In the genomic region with DNA sequence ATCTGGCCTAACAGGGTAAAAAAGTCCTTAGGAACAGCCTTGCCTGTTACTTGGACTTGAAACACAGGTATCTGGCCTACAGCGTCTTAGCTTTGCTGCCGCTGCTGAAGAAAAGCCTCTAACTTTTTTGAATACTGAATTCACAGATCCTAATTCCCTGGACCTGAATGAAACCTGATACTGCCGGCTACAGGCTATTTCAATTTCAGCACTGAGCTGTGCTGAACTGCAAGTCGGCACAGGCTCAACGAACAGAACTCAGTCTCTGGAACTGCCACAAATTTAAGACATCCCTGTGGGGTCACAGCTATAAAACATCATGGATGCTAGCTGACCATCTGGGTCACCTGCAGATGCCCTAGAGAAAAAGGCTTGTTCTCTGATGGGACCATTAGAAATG, we compare ENCODE assay signal across 17 cellular contexts. TPM values are rescaled to one million over a fixed set of nuclear protein-coding genes. Genes with fewer than 3 reads are reported as not detected.
DNase-seq lines count a peak whose midpoint lies in the region; ATAC-seq and TF ChIP-seq lines count a peak whose summit lies in the region.
"Had no signal": no experiment of that assay in that cellular context is flagged by ENCODE, and none has a peak within 500 bp of the region (broad histone marks: within the 10 kb centered on the region; RNA-seq: fewer than 3 reads in every experiment).

No MANE protein-coding gene starts in this region.

- H3K27ac ChIP-seq in breast epithelium: peak overlapping the region in 1 of 2 donors; percentile 46
- H3K27ac ChIP-seq: KMS-11, ovary, upper lobe of right lung had no signal

- no TSS peak for BruUV-seq in MCF 10A (replicated peaks; lab: Mats Ljungman, UMichigan)

- H3K4me3 ChIP-seq in breast epithelium (no peak overlapping the region), fibroblast of the aortic adventitia (ENCODE audit: low read depth, low read length) (no peak overlapping the region)
- H3K4me3 ChIP-seq: ovary, upper lobe of right lung had no signal

- POLR2A ChIA-PET in MCF 10A (lab: Yijun Ruan, JAX): interaction anchor here (0.7 to 2.3 kb wide), 2 partner anchors 16 to 224 kb away, joined by 3 to 9 read pairs; no protein-coding TSS in a partner anchor

- no peak for ATAC-seq in HG03432 (IDR thresholded peaks at IDR 0.05; ENCODE audit: unreplicated experiment)
- ATAC-seq: upper lobe of right lung had no signal

- H3K4me3 Mint-ChIP-seq in MCF 10A (ENCODE audit: unreplicated experiment): no peak overlapping the region
- peak overlapping the region; percentile 11 for H3K4me3 Mint-ChIP-seq in type B pancreatic cell
- H3K4me3 Mint-ChIP-seq: activated T-helper 1 cell treated with anti-CD3 and anti-CD28 coated beads, Interleukin-12 subunit alpha, Interleukin-12 subunit beta, Interleukin-2, Interleukin-4 antibody, amounts not matched to agents 30 ng/mL and 10 ng/mL and 1 ng/mL, durations not matched to agents 14 hours and 24 hours and 36 hours had no signal

- peaks cover 29% of the 10 kb centered on the region for H3K27me3 Mint-ChIP-seq in MCF 10A (ENCODE audit: insufficient read depth, unreplicated experiment)
- peaks cover 8% of the 10 kb centered on the region for H3K27me3 Mint-ChIP-seq in type B pancreatic cell

- no peaks in the 10 kb centered on the region for H3K9me3 ChIP-seq in breast epithelium
- H3K9me3 ChIP-seq: ovary, upper lobe of right lung had no signal

- no peaks in the 10 kb centered on the region for H3K36me3 ChIP-seq in breast epithelium
- H3K36me3 ChIP-seq: ovary, upper lobe of right lung had no signal

- H3K4me1 Mint-ChIP-seq in MCF 10A (ENCODE audit: insufficient read depth, unreplicated experiment): peaks cover 23% of the 10 kb centered on the region
- peaks cover 29% of the 10 kb centered on the region for H3K4me1 Mint-ChIP-seq in type B pancreatic cell (ENCODE audit: unreplicated experiment)

- intact Hi-C loops in MCF 10A (cut with micrococcal nuclease): no loop called here
- intact Hi-C loops in breast epithelium (cut with DNase I; ENCODE audit: low total_unique reads): no loop called here

- H3K27me3 ChIP-seq in breast epithelium: peaks cover 0 to 22% of the 10 kb centered on the region in 2 donors
- H3K27me3 ChIP-seq: ovary, upper lobe of right lung had no signal

- no peak for TF ChIP-seq CTCF in MCF 10A (IDR thresholded peaks at IDR 0.05; ENCODE audit: unreplicated experiment)
- TF ChIP-seq CTCF in breast epithelium (IDR thresholded peaks at IDR 0.05): no peak
- no peak for TF ChIP-seq CTCF in fibroblast of the aortic adventitia (IDR thresholded peaks at IDR 0.05; ENCODE audit: insufficient read depth, low read length)
- no peak for TF ChIP-seq CTCF in type B pancreatic cell (conservative IDR thresholded peaks at IDR 0.05)

- H3K36me3 Mint-ChIP-seq in MCF 10A (ENCODE audit: insufficient read depth, unreplicated experiment) (no peaks in the 10 kb centered on the region), type B pancreatic cell (no peaks in the 10 kb centered on the region)
- H3K36me3 Mint-ChIP-seq: brain had no signal

- no peak for TF ChIP-seq POLR2A in breast epithelium (IDR thresholded peaks at IDR 0.05)

- CTCF ChIA-PET in MCF 10A (lab: Yijun Ruan, JAX): interaction anchor here (0.7 to 1.8 kb wide), 7 partner anchors 12 to 202 kb away, joined by 3 to 5 read pairs (median 4); no protein-coding TSS in a partner anchor

- no peaks in the 10 kb centered on the region for H3K9me3 Mint-ChIP-seq in MCF 10A (ENCODE audit: unreplicated experiment)
- H3K9me3 Mint-ChIP-seq in type B pancreatic cell: no peaks in the 10 kb centered on the region
- H3K9me3 Mint-ChIP-seq: activated T-helper 1 cell treated with anti-CD3 and anti-CD28 coated beads, Interleukin-12 subunit alpha, Interleukin-12 subunit beta, Interleukin-2, Interleukin-4 antibody, amounts not matched to agents 30 ng/mL and 10 ng/mL and 1 ng/mL, durations not matched to agents 14 hours and 24 hours and 36 hours had no signal

- H3K27ac Mint-ChIP-seq in MCF 10A (ENCODE audit: low read depth, unreplicated experiment) (no peak overlapping the region), type B pancreatic cell (no peak overlapping the region)
- H3K27ac Mint-ChIP-seq: activated T-helper 1 cell treated with anti-CD3 and anti-CD28 coated beads, Interleukin-12 subunit alpha, Interleukin-12 subunit beta, Interleukin-2, Interleukin-4 antibody, amounts not matched to agents 30 ng/mL and 10 ng/mL and 1 ng/mL, durations not matched to agents 14 hours and 24 hours and 36 hours had no signal

- DNase-seq in MCF 10A (ENCODE audit: unreplicated experiment) (peak; percentile 58), breast epithelium (ENCODE audit: low spot score in 2 of 2) (no peak), SK-N-DZ (ENCODE audit: low spot score) (peak; percentile 5), fibroblast of the aortic adventitia (ENCODE audit: low read depth) (peak; percentile 41), type B pancreatic cell (ENCODE audit: extremely low spot score, unreplicated experiment) (no peak), EL (no peak)
- no peak for DNase-seq in stimulated activated CD4-positive, alpha-beta T cell treated with anti-CD3 and anti-CD28 coated beads, Interleukin-4, amount 100 ng/mL, for 24 hours
- DNase-seq: activated CD4-positive, alpha-beta T cell treated with anti-CD3 and anti-CD28 coated beads for 48 hours; NCI-H1694; ovary; T-helper 1 cell; upper lobe of right lung had no signal

- H3K4me1 ChIP-seq in breast epithelium: no peaks in the 10 kb centered on the region
- H3K4me1 ChIP-seq: upper lobe of right lung had no signal

RNA-seq across cellular contexts. Expression of gene NR0B1, which starts 7.2 kb away (rescaled TPM):
- not detected in 2 replicates for total RNA-seq in MCF 10A (2022)
- not detected for total RNA-seq in breast epithelium
- polyA plus RNA-seq in SK-N-DZ (2014; cell fraction: cytosol; rRNA removed): 0.39 TPM in 1 of 2 replicates, not detected in the other
- polyA plus RNA-seq in SK-N-DZ (2014; cell fraction: nucleus; rRNA removed): not detected in 2 replicates
- total RNA-seq in fibroblast of the aortic adventitia (ENCODE audit: low replicate concordance): 0.90 and 1.7 TPM in 2 replicates
- 12.7 and 14.1 TPM in 2 replicates for total RNA-seq in type B pancreatic cell (ENCODE audit: low replicate concordance)
- total RNA-seq: activated T-helper 1 cell treated with anti-CD3 and anti-CD28 coated beads, Interleukin-12 subunit alpha, Interleukin-12 subunit beta, Interleukin-2, Interleukin-4 antibody, amounts not matched to agents 30 ng/mL and 10 ng/mL and 1 ng/mL, durations not matched to agents 14 hours and 24 hours and 36 hours; mesenteric fat pad; upper lobe of right lung had no signal

RNA-seq across cellular contexts. Expression of gene MAGEB1, which starts 55.0 kb away (rescaled TPM):
- total RNA-seq in MCF 10A (2022) (not detected in 2 replicates), breast epithelium (not detected), fibroblast of the aortic adventitia (ENCODE audit: low replicate concordance) (not detected in 2 replicates), type B pancreatic cell (ENCODE audit: low replicate concordance) (not detected in 2 replicates)
- polyA plus RNA-seq in SK-N-DZ (2014; cell fraction: cytosol; rRNA removed): 1.1 and 1.3 TPM in 2 replicates
- 0.24 and 0.70 TPM in 2 replicates for polyA plus RNA-seq in SK-N-DZ (2014; cell fraction: nucleus; rRNA removed)
- total RNA-seq: activated T-helper 1 cell treated with anti-CD3 and anti-CD28 coated beads, Interleukin-12 subunit alpha, Interleukin-12 subunit beta, Interleukin-2, Interleukin-4 antibody, amounts not matched to agents 30 ng/mL and 10 ng/mL and 1 ng/mL, durations not matched to agents 14 hours and 24 hours and 36 hours; mesenteric fat pad; ovary; upper lobe of right lung had no signal

Comparison
In these comparisons a context has a peak if more than half of its experiments do, and no peak if none do; other contexts are left out.
1. DNase-seq: peak in MCF 10A (single experiment), SK-N-DZ (single experiment) and fibroblast of the aortic adventitia (single experiment); none in breast epithelium (0 of 2), type B pancreatic cell (single experiment), stimulated activated CD4-positive, alpha-beta T cell treated with anti-CD3 and anti-CD28 coated beads, Interleukin-4, amount 100 ng/mL, for 24 hours (single experiment) and EL (single experiment).